ENCODE assay signal across 20 cellular contexts in the genomic region with DNA sequence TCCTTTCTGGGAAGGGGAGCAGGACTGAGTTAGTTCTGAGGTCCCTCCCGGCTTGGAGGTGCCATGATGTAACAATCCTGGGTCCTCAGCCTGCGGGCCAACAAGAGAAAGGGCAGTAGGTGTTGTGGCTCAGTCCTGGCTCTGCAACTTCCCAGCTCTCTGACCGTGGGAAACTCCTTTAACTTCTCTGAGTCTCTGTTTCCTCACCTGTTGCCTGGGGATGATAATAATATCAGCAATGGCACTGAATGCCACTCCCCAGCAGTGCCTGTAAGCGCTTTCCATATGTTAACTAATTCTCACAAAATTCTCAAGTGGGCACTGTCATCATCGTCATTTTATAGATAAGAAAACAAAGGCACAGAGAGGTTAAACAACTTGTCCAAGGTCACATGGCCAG. TPM values are rescaled to one million over a fixed set of nuclear protein-coding genes. Genes with fewer than 3 reads are reported as not detected.
"Had no signal": no experiment of that assay in that cellular context is flagged by ENCODE, and none has a peak within 500 bp of the region (broad histone marks: within the 10 kb centered on the region; RNA-seq: fewer than 3 reads in every experiment).

No MANE protein-coding gene starts in this region.

- H3K4me1 ChIP-seq: ascending aorta, gastroesophageal sphincter, tibial artery, uterus had no signal

- H2AFZ ChIP-seq: hepatocyte had no signal

- H3K36me3 Mint-ChIP-seq: activated CD4-positive, alpha-beta memory T cell treated with anti-CD3 and anti-CD28 coated beads for 36 hours; naive thymus-derived CD4-positive, alpha-beta T cell; stimulated activated memory B cell treated with anti-CD40 and anti-IgM and Interleukin-4, amounts not matched to agents 10 μg/mL and 1 μg/mL and 100 μg/mL, for 72 hours had no signal

- H3K27me3 ChIP-seq: ascending aorta, hepatocyte, uterus had no signal

- ATAC-seq: gastroesophageal sphincter; stimulated activated memory B cell treated with anti-CD40 and anti-IgM and Interleukin-4, amounts not matched to agents 10 μg/mL and 1 μg/mL and 100 μg/mL, for 72 hours had no signal

- H3K27ac Mint-ChIP-seq: activated CD4-positive, alpha-beta memory T cell treated with anti-CD3 and anti-CD28 coated beads for 36 hours; activated naive CD8-positive, alpha-beta T cell treated with anti-CD3 and anti-CD28 coated beads, Interleukin-2, amount 50 U/mL, for 24 hours; activated T-helper 1 cell treated with anti-CD3 and anti-CD28 coated beads, Interleukin-12 subunit alpha, Interleukin-12 subunit beta, Interleukin-2, Interleukin-4 antibody, amounts not matched to agents 30 ng/mL and 10 ng/mL and 1 ng/mL, durations not matched to agents 14 hours and 24 hours and 36 hours; naive thymus-derived CD4-positive, alpha-beta T cell; stimulated activated memory B cell treated with anti-CD40 and anti-IgM and Interleukin-4, amounts not matched to agents 10 μg/mL and 1 μg/mL and 100 μg/mL, for 72 hours had no signal

- H3K4me3 Mint-ChIP-seq: activated CD4-positive, alpha-beta memory T cell treated with anti-CD3 and anti-CD28 coated beads for 36 hours; activated naive CD8-positive, alpha-beta T cell treated with anti-CD3 and anti-CD28 coated beads, Interleukin-2, amount 50 U/mL, for 24 hours; activated T-helper 1 cell treated with anti-CD3 and anti-CD28 coated beads, Interleukin-12 subunit alpha, Interleukin-12 subunit beta, Interleukin-2, Interleukin-4 antibody, amounts not matched to agents 30 ng/mL and 10 ng/mL and 1 ng/mL, durations not matched to agents 14 hours and 24 hours and 36 hours; naive thymus-derived CD4-positive, alpha-beta T cell; stimulated activated memory B cell treated with anti-CD40 and anti-IgM and Interleukin-4, amounts not matched to agents 10 μg/mL and 1 μg/mL and 100 μg/mL, for 72 hours had no signal

- H3K4me3 ChIP-seq: ascending aorta, gastroesophageal sphincter, hepatocyte, tibial artery, uterus had no signal

- H3K9me3 Mint-ChIP-seq: activated CD4-positive, alpha-beta memory T cell treated with anti-CD3 and anti-CD28 coated beads for 36 hours; activated naive CD8-positive, alpha-beta T cell treated with anti-CD3 and anti-CD28 coated beads, Interleukin-2, amount 50 U/mL, for 24 hours; activated T-helper 1 cell treated with anti-CD3 and anti-CD28 coated beads, Interleukin-12 subunit alpha, Interleukin-12 subunit beta, Interleukin-2, Interleukin-4 antibody, amounts not matched to agents 30 ng/mL and 10 ng/mL and 1 ng/mL, durations not matched to agents 14 hours and 24 hours and 36 hours; naive thymus-derived CD4-positive, alpha-beta T cell; stimulated activated memory B cell treated with anti-CD40 and anti-IgM and Interleukin-4, amounts not matched to agents 10 μg/mL and 1 μg/mL and 100 μg/mL, for 72 hours had no signal

- H3K36me3 ChIP-seq: ascending aorta, gastroesophageal sphincter, neutrophil, tibial artery, uterus had no signal

- H3K4me1 Mint-ChIP-seq: stimulated activated memory B cell treated with anti-CD40 and anti-IgM and Interleukin-4, amounts not matched to agents 10 μg/mL and 1 μg/mL and 100 μg/mL, for 72 hours had no signal

- DNase-seq: activated CD4-positive, alpha-beta T cell treated with anti-CD3 and anti-CD28 coated beads for 1 hour; activated CD8-positive, alpha-beta memory T cell treated with anti-CD3 and anti-CD28 coated beads, Interleukin-2, amount 50 U/mL, for 48 hours; activated naive CD4-positive, alpha-beta T cell; activated naive CD8-positive, alpha-beta T cell treated with anti-CD3 and anti-CD28 coated beads, Interleukin-2, amount 50 U/mL, for 24 hours; midbrain; naive thymus-derived CD4-positive, alpha-beta T cell; right cardiac atrium; tibial artery; uterus had no signal

- H3K79me2 ChIP-seq: hepatocyte had no signal

- H3K4me2 ChIP-seq: hepatocyte had no signal

- H3K9me3 ChIP-seq: ascending aorta, gastroesophageal sphincter, neutrophil, tibial artery, uterus had no signal

- H3K27ac ChIP-seq: ascending aorta, gastroesophageal sphincter, hepatocyte, neutrophil, tibial artery, uterus had no signal

- FAIRE-seq: colon, small intestine had no signal

RNA-seq across cellular contexts. Expression of gene PADI3, which starts 2.3 kb away (rescaled TPM):
- total RNA-seq: activated CD4-positive, alpha-beta memory T cell treated with anti-CD3 and anti-CD28 coated beads for 36 hours; activated T-helper 1 cell treated with anti-CD3 and anti-CD28 coated beads, Interleukin-12 subunit alpha, Interleukin-12 subunit beta, Interleukin-2, Interleukin-4 antibody, amounts not matched to agents 30 ng/mL and 10 ng/mL and 1 ng/mL, durations not matched to agents 14 hours and 24 hours and 36 hours; ascending aorta; cardiac septum; hepatocyte; naive thymus-derived CD4-positive, alpha-beta T cell; right cardiac atrium; uterus had no signal
- polyA plus RNA-seq: hepatocyte; naive thymus-derived CD4-positive, alpha-beta T cell; right cardiac atrium had no signal

RNA-seq across cellular contexts. Expression of gene PADI1, which starts 46.3 kb away (rescaled TPM):
- total RNA-seq: activated CD4-positive, alpha-beta memory T cell treated with anti-CD3 and anti-CD28 coated beads for 36 hours; activated T-helper 1 cell treated with anti-CD3 and anti-CD28 coated beads, Interleukin-12 subunit alpha, Interleukin-12 subunit beta, Interleukin-2, Interleukin-4 antibody, amounts not matched to agents 30 ng/mL and 10 ng/mL and 1 ng/mL, durations not matched to agents 14 hours and 24 hours and 36 hours; ascending aorta; cardiac septum; hepatocyte; naive thymus-derived CD4-positive, alpha-beta T cell; right cardiac atrium had no signal
- polyA plus RNA-seq: hepatocyte; naive thymus-derived CD4-positive, alpha-beta T cell; right cardiac atrium had no signal

RNA-seq across cellular contexts. Expression of gene PADI4, which starts 56.8 kb away (rescaled TPM):
- total RNA-seq: activated T-helper 1 cell treated with anti-CD3 and anti-CD28 coated beads, Interleukin-12 subunit alpha, Interleukin-12 subunit beta, Interleukin-2, Interleukin-4 antibody, amounts not matched to agents 30 ng/mL and 10 ng/mL and 1 ng/mL, durations not matched to agents 14 hours and 24 hours and 36 hours; ascending aorta; hepatocyte; kidney epithelial cell had no signal
- polyA plus RNA-seq: hepatocyte had no signal
